In genomic region chr12:57591567-57592325, GRCh38 we compare ENCODE assay signal across 1 cellular context.
TF ChIP-seq lines count a peak whose summit lies in the region.

No MANE protein-coding gene starts in this region.

TF ChIP-seq in GM12878, 131 proteins besides CTCF, POLR2A, EP300 and RAD21:
- TF ChIP-seq MTA3 (IDR thresholded peaks at IDR 0.05; ENCODE audit: borderline replicate concordance, low read length) (no peak), MLLT1 (IDR thresholded peaks at IDR 0.05) (peak; percentile 68; the same call in 1 of the 2 replicates), NBN (IDR thresholded peaks at IDR 0.05) (0 out of 2 replicates have a peak, but pooled peaks have one; percentile 1)
